Comparison of ENCODE assay signal across 19 cellular contexts in the genomic region with DNA sequence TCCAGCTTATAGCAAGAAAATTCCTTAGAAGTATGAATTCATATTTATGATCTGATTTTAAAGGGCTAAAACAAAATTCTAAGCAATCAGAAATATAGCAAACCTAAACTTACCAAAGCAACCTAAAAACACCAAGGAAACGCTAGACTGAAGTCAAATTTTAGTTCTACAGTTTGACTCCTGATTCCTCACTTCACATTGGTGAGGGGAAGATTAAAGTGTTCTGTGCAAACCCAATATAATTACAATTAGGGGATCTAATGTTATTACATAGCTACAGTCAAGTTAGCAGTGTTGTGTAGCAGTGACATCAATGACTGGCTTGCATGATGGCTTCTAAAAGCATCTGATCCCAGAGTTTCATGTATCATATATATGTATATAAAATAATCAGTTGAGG. TPM values are rescaled to one million over a fixed set of nuclear protein-coding genes. Genes with fewer than 3 reads are reported as not detected.
DNase-seq lines count a peak whose midpoint lies in the region; ATAC-seq and TF ChIP-seq lines count a peak whose summit lies in the region.
"Had no signal": no experiment of that assay in that cellular context is flagged by ENCODE, and none has a peak within 500 bp of the region (broad histone marks: within the 10 kb centered on the region; RNA-seq: fewer than 3 reads in every experiment).

No MANE protein-coding gene starts in this region.

- no peak for ATAC-seq in central memory CD8-positive, alpha-beta T cell (replicated peaks; ENCODE audit: extremely low read depth, poor library complexity, severe bottlenecking)
- no peak for ATAC-seq in stimulated activated memory B cell treated with anti-CD40 and anti-IgM and Interleukin-4, amounts not matched to agents 10 μg/mL and 1 μg/mL and 100 μg/mL, for 72 hours
- ATAC-seq: activated CD4-positive, CD25-positive, alpha-beta regulatory T cell treated with anti-CD3 and anti-CD28 coated beads, Interleukin-2, amount 50 U/mL, for 24 hours; left cardiac atrium had no signal

- H3T11ph ChIP-seq in H9 (ENCODE audit: low read length): no peak overlapping the region

- no peak overlapping the region for H3K4me3 ChIP-seq in SK-N-MC
- H3K4me3 ChIP-seq: thoracic aorta had no signal

- H4K91ac ChIP-seq in H9 (ENCODE audit: insufficient read length, low read depth, low read length): no peak overlapping the region

- H3K56ac ChIP-seq in H9 (ENCODE audit: insufficient read length, low read depth, low read length): no peak overlapping the region

- no peaks in the 10 kb centered on the region for H3K27me3 Mint-ChIP-seq in activated naive CD4-positive, alpha-beta T cell treated with anti-CD3 and anti-CD28 coated beads, Interleukin-2, amount 50 U/mL, for 24 hours
- H3K27me3 Mint-ChIP-seq in central memory CD8-positive, alpha-beta T cell: no peaks in the 10 kb centered on the region
- no peaks in the 10 kb centered on the region for H3K27me3 Mint-ChIP-seq in stimulated activated memory B cell treated with anti-CD40 and anti-IgM and Interleukin-4, amounts not matched to agents 10 μg/mL and 1 μg/mL and 100 μg/mL, for 72 hours
- H3K27me3 Mint-ChIP-seq in H9 (ENCODE audit: low read depth): no peaks in the 10 kb centered on the region; the same call in 1 of the 2 replicates

- H3K36me3 ChIP-seq in SK-N-MC (ENCODE audit: insufficient read depth, low read length): peaks cover 99% of the 10 kb centered on the region

- H3K27ac ChIP-seq in SK-N-MC (peak overlapping the region; percentile 10; the same call in 1 of the 2 replicates), H9 (ENCODE audit: insufficient read length, low read depth, low read length) (no peak overlapping the region)

- H4K20me1 ChIP-seq in H9 (ENCODE audit: control insufficient read depth, insufficient read depth, insufficient read length): no peaks in the 10 kb centered on the region

- CTCF ChIA-PET in HEK293T (lab: Yijun Ruan, JAX): no interaction called here

- no peak overlapping the region for H2BK5ac ChIP-seq in H9 (ENCODE audit: insufficient read length, low read length)

- H4K8ac ChIP-seq in H9 (replicated peaks; ENCODE audit: insufficient read length, low read depth, low read length): no peak overlapping the region

- H2AFZ ChIP-seq in H9 (ENCODE audit: low read length): no peak overlapping the region

- no peak overlapping the region for H3K4me2 ChIP-seq in H9 (ENCODE audit: insufficient read depth, insufficient read length, low read length)

- H3K4ac ChIP-seq in H9 (ENCODE audit: low read depth, low read length): no peak overlapping the region

- no peak overlapping the region for H2BK15ac ChIP-seq in H9 (ENCODE audit: low read depth, low read length)

- H3K14ac ChIP-seq in H9 (ENCODE audit: insufficient read depth, low read length): no peak overlapping the region

- H2BK12ac ChIP-seq in H9 (ENCODE audit: insufficient read length, low read depth, low read length): no peak overlapping the region

- peak overlapping the region; percentile 30 for H3K4me3 Mint-ChIP-seq in activated naive CD4-positive, alpha-beta T cell treated with anti-CD3 and anti-CD28 coated beads, Interleukin-2, amount 50 U/mL, for 24 hours
- no peak overlapping the region for H3K4me3 Mint-ChIP-seq in central memory CD8-positive, alpha-beta T cell
- H3K4me3 Mint-ChIP-seq in stimulated activated memory B cell treated with anti-CD40 and anti-IgM and Interleukin-4, amounts not matched to agents 10 μg/mL and 1 μg/mL and 100 μg/mL, for 72 hours: no peak overlapping the region
- no peak overlapping the region; a peak in 1 of 5 replicates for H3K4me3 Mint-ChIP-seq in H9

- no peak overlapping the region for H3K27ac Mint-ChIP-seq in activated naive CD4-positive, alpha-beta T cell treated with anti-CD3 and anti-CD28 coated beads, Interleukin-2, amount 50 U/mL, for 24 hours
- peak overlapping the region; percentile 87 for H3K27ac Mint-ChIP-seq in central memory CD8-positive, alpha-beta T cell (ENCODE audit: low read depth)
- H3K27ac Mint-ChIP-seq in stimulated activated memory B cell treated with anti-CD40 and anti-IgM and Interleukin-4, amounts not matched to agents 10 μg/mL and 1 μg/mL and 100 μg/mL, for 72 hours: peak overlapping the region; percentile 67
- H3K27ac Mint-ChIP-seq in H9: no peak overlapping the region

- H3K4me1 ChIP-seq in H9 (ENCODE audit: insufficient read depth, low read length): no peaks in the 10 kb centered on the region

- peaks cover 96% of the 10 kb centered on the region for H3K4me1 Mint-ChIP-seq in activated naive CD4-positive, alpha-beta T cell treated with anti-CD3 and anti-CD28 coated beads, Interleukin-2, amount 50 U/mL, for 24 hours
- peaks cover 63% of the 10 kb centered on the region for H3K4me1 Mint-ChIP-seq in central memory CD8-positive, alpha-beta T cell
- H3K4me1 Mint-ChIP-seq in stimulated activated memory B cell treated with anti-CD40 and anti-IgM and Interleukin-4, amounts not matched to agents 10 μg/mL and 1 μg/mL and 100 μg/mL, for 72 hours: peaks cover 52% of the 10 kb centered on the region
- H3K4me1 Mint-ChIP-seq in H9: peaks cover 2 to 11% of the 10 kb centered on the region in 2 experiments; a peak in 2 of 4 replicates

- H3K79me2 ChIP-seq in H9 (ENCODE audit: insufficient read depth, low read length): peaks cover 3% of the 10 kb centered on the region; the same call in 1 of the 2 replicates

- no CpG with 5 or more reads among the region's 1 CpG for WGBS in H9 (ENCODE audit: extremely low coverage, insufficient read length, low lambda C conversion rate)

- H4K5ac ChIP-seq in H9 (ENCODE audit: insufficient read length, low read depth, low read length): no peak overlapping the region

- no peak for TF ChIP-seq CTCF in H9 (conservative IDR thresholded peaks at IDR 0.05)

- no peak overlapping the region for H2BK20ac ChIP-seq in H9 (ENCODE audit: low read depth, low read length, poor library complexity, severe bottlenecking)

- no peak for DNase-seq in activated naive CD4-positive, alpha-beta T cell treated with anti-CD3 and anti-CD28 coated beads, Interleukin-2, amount 50 U/mL, for 16 hours
- no peak for DNase-seq in SK-N-MC (ENCODE audit: low read depth, low spot score)
- DNase-seq in central memory CD8-positive, alpha-beta T cell (ENCODE audit: low spot score in 2 of 2): no peak
- no peak for DNase-seq in H9
- no peak for DNase-seq in NCI-H1048 (lab: John Stamatoyannopoulos, UW)
- no peak for DNase-seq in HEK293T (ENCODE audit: extremely low spot score)
- DNase-seq: activated effector memory CD4-positive, alpha-beta T cell treated with anti-CD3 and anti-CD28 coated beads, Interleukin-2, amount 50 U/mL, for 16 hours; GDM1; glutamatergic neuron; GOT3; left cardiac atrium; NCI-H2107; NCI-H510A treated with DMSO at 0.1 percent for 48 hours; stimulated activated CD4-positive, alpha-beta T cell treated with anti-CD3 and anti-CD28 coated beads, Interleukin-1b, Interleukin-23, amount 100 ng/mL, for 48 hours; stimulated activated naive CD4-positive, alpha-beta T cell had no signal

- H2BK120ac ChIP-seq in H9 (ENCODE audit: low read depth, low read length, poor library complexity, severe bottlenecking): no peak overlapping the region

- POLR2A ChIA-PET in HEK293T (lab: Yijun Ruan, JAX): interaction anchor here (0.9 to 4.8 kb wide), 3 partner anchors 9 to 190 kb away, joined by 3 to 37 read pairs (median 6); partner anchors contain the start of genes COX20 and HNRNPU

- no peak overlapping the region for H3K23ac ChIP-seq in H9 (ENCODE audit: insufficient read length, low read depth, low read length)

- H3K9me3 ChIP-seq in SK-N-MC (ENCODE audit: low read depth, low read length) (no peaks in the 10 kb centered on the region), H9 (ENCODE audit: control insufficient read depth, low read depth, low read length) (no peaks in the 10 kb centered on the region)
- H3K9me3 ChIP-seq: thoracic aorta had no signal

- no peaks in the 10 kb centered on the region for H3K9me3 Mint-ChIP-seq in activated naive CD4-positive, alpha-beta T cell treated with anti-CD3 and anti-CD28 coated beads, Interleukin-2, amount 50 U/mL, for 24 hours
- no peaks in the 10 kb centered on the region for H3K9me3 Mint-ChIP-seq in central memory CD8-positive, alpha-beta T cell
- no peaks in the 10 kb centered on the region for H3K9me3 Mint-ChIP-seq in stimulated activated memory B cell treated with anti-CD40 and anti-IgM and Interleukin-4, amounts not matched to agents 10 μg/mL and 1 μg/mL and 100 μg/mL, for 72 hours
- no peaks in the 10 kb centered on the region for H3K9me3 Mint-ChIP-seq in H9

- no peaks in the 10 kb centered on the region for H3K27me3 ChIP-seq in H9 (ENCODE audit: insufficient read depth, low read length)

- H3K9ac ChIP-seq in SK-N-MC (ENCODE audit: insufficient read length) (no peak overlapping the region), H9 (ENCODE audit: extremely low read depth, insufficient read length, low read length) (no peak overlapping the region)

- H3K36me3 Mint-ChIP-seq in activated naive CD4-positive, alpha-beta T cell treated with anti-CD3 and anti-CD28 coated beads, Interleukin-2, amount 50 U/mL, for 24 hours: peaks cover 55% of the 10 kb centered on the region
- H3K36me3 Mint-ChIP-seq in central memory CD8-positive, alpha-beta T cell (ENCODE audit: insufficient read depth): peaks cover 74% of the 10 kb centered on the region
- H3K36me3 Mint-ChIP-seq in stimulated activated memory B cell treated with anti-CD40 and anti-IgM and Interleukin-4, amounts not matched to agents 10 μg/mL and 1 μg/mL and 100 μg/mL, for 72 hours: peaks cover 66% of the 10 kb centered on the region
- peaks cover 75 to 96% (median 94%) of the 10 kb centered on the region in 3 experiments for H3K36me3 Mint-ChIP-seq in H9 (ENCODE audit: insufficient read depth in 1 of 3, low read depth in 3 of 3)

- no peak overlapping the region for H3K18ac ChIP-seq in H9 (ENCODE audit: insufficient read length, low read depth, low read length)

- H3K23me2 ChIP-seq in H9 (ENCODE audit: insufficient read length, low read depth, low read length, poor library complexity, severe bottlenecking): no peaks in the 10 kb centered on the region

- no peaks in the 10 kb centered on the region for H3K79me1 ChIP-seq in H9 (ENCODE audit: insufficient read depth, low read depth, low read length, poor library complexity, severe bottlenecking)

- no peak overlapping the region for H2AK5ac ChIP-seq in H9 (ENCODE audit: insufficient read length, low read length)

TF ChIP-seq in HEK293T, 16 proteins besides CTCF, POLR2A, EP300 and RAD21 (continues in another document):
- TF ChIP-seq L3MBTL2 (conservative IDR thresholded peaks at IDR 0.05) (no peak), SUZ12 (IDR thresholded peaks at IDR 0.05) (no peak), ARNT (IDR thresholded peaks at IDR 0.05) (no peak), ZNF384 (IDR thresholded peaks at IDR 0.05) (no peak), BHLHE40 (IDR thresholded peaks at IDR 0.05; ENCODE audit: borderline replicate concordance) (no peak; the same call in 1 of the 2 replicates), CTBP1 (IDR thresholded peaks at IDR 0.05; ENCODE audit: borderline replicate concordance) (no peak), FOXK2 (IDR thresholded peaks at IDR 0.05) (no peak)

RNA-seq across cellular contexts. Expression of gene HNRNPU, which starts 11.6 kb away (rescaled TPM):
- total RNA-seq in H9 (2021): 651 and 657 TPM in 2 replicates

RNA-seq across cellular contexts. Expression of gene COX20, which starts 17.2 kb away (rescaled TPM):
- total RNA-seq in H9 (2021): 38.0 and 39.2 TPM in 2 replicates

Comparison
In these comparisons a context has a peak if more than half of its experiments do, and no peak if none do; other contexts are left out.
1. H3K27ac Mint-ChIP-seq: peak in central memory CD8-positive, alpha-beta T cell (single experiment) and stimulated activated memory B cell treated with anti-CD40 and anti-IgM and Interleukin-4, amounts not matched to agents 10 μg/mL and 1 μg/mL and 100 μg/mL, for 72 hours (single experiment); none in activated naive CD4-positive, alpha-beta T cell treated with anti-CD3 and anti-CD28 coated beads, Interleukin-2, amount 50 U/mL, for 24 hours (single experiment) and H9 (0 of 3).